23 cellular contexts compared by ENCODE assay signal in genomic region chr20:60697252-60697651, GRCh38.
"Had no signal": no experiment of that assay in that cellular context is flagged by ENCODE, and none has a peak within 500 bp of the region (broad histone marks: within the 10 kb centered on the region; RNA-seq: fewer than 3 reads in every experiment).

No MANE protein-coding gene starts in this region.

- H3K9me3 ChIP-seq: SK-N-SH had no signal

- H3K4me2 ChIP-seq: KMS-11, SK-N-SH had no signal

- ATAC-seq: HepG2, K562, Panc1, PC-3 had no signal

- DNase-seq: Kasumi-1, MM.1S, NCI-H1092 treated with DMSO at 0.1 percent for 48 hours, NCI-H1436, NCI-H187, NCI-H2029, NCI-H2081 treated with DMSO at 0.1 percent for 48 hours, NCI-H2171, NCI-H226, NCI-H446, NCI-H510A, NCI-H524 treated with DMSO at 0.1 percent for 48 hours, NCI-H69, NCI-H774, PC-3, SHP77, SK-N-SH, SW 1271 had no signal

- FAIRE-seq: HepG2, K562 had no signal

- H3K9ac ChIP-seq: KMS-11, SK-N-SH had no signal

- H3K27ac ChIP-seq: KMS-11, RWPE1 had no signal

- H3K4me3 ChIP-seq: K562 had no signal
